In genomic region chr2:204108301-204108700, GRCh38 we compare ENCODE assay signal across 1 cellular context.
A peak's percentile ranks its signal among the peaks of the same experiment; 100 is the strongest.
TF ChIP-seq lines count a peak whose summit lies in the region.

No MANE protein-coding gene starts in this region.

TF ChIP-seq in K562, 482 proteins besides CTCF, POLR2A, EP300 and RAD21 (continued from another document):
- TF ChIP-seq PBX2 (CRISPR knock-in tag; IDR thresholded peaks at IDR 0.05; ENCODE audit: low read depth) = no peak
- TF ChIP-seq PBX2 (tag; conservative IDR thresholded peaks at IDR 0.05; ENCODE audit: low read depth) = peak; percentile 44; the same call in 1 of the 2 replicates
- TF ChIP-seq MAZ (CRISPR knock-in tag; conservative IDR thresholded peaks at IDR 0.05 in 1 of 2, IDR thresholded peaks at IDR 0.05 in 1 of 2) = 0 out of 4 replicates have a peak, but pooled peaks of 1 of the 2 experiments have one; percentile 40
- peak; percentile 50 for TF ChIP-seq MEIS2 (IDR thresholded peaks at IDR 0.05; ENCODE audit: partially characterized antibody)
